ENCODE assay signal across 8 cellular contexts in the genomic region with DNA sequence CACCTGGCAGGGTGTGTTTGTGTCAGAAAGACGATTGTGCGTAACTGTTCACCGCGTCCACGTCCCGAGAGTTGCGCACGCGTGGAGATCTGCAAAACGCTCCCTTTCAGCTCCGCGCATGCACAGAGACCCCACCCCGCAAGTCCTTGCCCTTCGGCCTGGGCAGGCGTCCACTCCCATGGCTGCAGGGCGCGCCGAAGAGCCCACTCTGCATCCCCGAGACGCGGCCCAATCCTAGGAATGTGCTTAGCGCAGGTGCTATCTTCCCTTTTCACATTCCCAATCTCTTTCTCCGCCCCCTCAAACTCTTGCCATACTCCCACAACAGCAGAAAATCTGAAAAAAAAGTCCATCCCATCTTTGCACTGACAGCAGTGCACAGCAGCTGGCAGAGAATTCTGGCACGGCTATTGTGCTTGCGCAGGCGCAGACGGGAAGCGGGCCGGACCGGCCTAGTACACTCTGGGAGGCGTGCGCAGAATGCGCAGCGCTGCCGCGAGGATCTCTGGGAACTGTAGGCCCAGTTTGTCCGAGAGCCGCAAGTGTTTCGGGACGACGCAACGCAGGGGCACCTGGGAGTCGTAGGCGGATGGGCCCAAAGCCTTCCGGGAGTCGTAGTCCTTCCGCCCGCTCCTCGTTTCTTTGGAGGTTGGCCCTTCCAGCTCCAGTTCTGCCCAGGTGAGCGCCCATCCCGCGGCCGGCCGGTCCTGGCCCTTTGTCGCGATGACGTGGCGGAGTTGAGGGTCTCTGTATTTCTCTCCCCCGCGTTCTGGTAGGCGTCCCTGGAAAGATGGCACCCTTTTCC. TPM values are rescaled to one million over a fixed set of nuclear protein-coding genes. Genes with fewer than 3 reads are reported as not detected.
DNase-seq lines count a peak whose midpoint lies in the region; ATAC-seq and TF ChIP-seq lines count a peak whose summit lies in the region.

No MANE protein-coding gene starts in this region.

- H3K27me3 ChIP-seq in DND-41 (ENCODE audit: insufficient read depth, low read length, poor library complexity), result no peaks in the 10 kb centered on the region
- H3K27me3 ChIP-seq in GM23338 (ENCODE audit: insufficient read depth), result peaks cover 3% of the 10 kb centered on the region; the same call in 1 of the 2 replicates

- H3K36me3 Mint-ChIP-seq in GM23338 (ENCODE audit: low read depth), result peaks cover 7% of the 10 kb centered on the region
- H3K36me3 Mint-ChIP-seq in naive thymus-derived CD8-positive, alpha-beta T cell, result peaks cover 0 to 15% (median 9%) of the 10 kb centered on the region in 3 donors
- peaks cover 18 to 26% of the 10 kb centered on the region in 2 donors for H3K36me3 Mint-ChIP-seq in stimulated activated naive B cell treated with anti-CD40 and anti-IgM and Interleukin-4, amounts not matched to agents 10 μg/mL and 1 μg/mL and 100 μg/mL, for 72 hours

- no peaks in the 10 kb centered on the region for H3F3A ChIP-seq in GM23338 (replicated peaks; ENCODE audit: low read depth)

- no peaks in the 10 kb centered on the region for H3K79me2 ChIP-seq in DND-41 (ENCODE audit: insufficient read depth, low read length)
- no peaks in the 10 kb centered on the region for H3K79me2 ChIP-seq in GM23338 (replicated peaks; ENCODE audit: insufficient read depth)

- H3K27me3 Mint-ChIP-seq in GM23338 (ENCODE audit: insufficient read depth, low read depth, poor library complexity), result peaks cover 14% of the 10 kb centered on the region
- peaks cover 4 to 24% (median 11%) of the 10 kb centered on the region in 5 donors for H3K27me3 Mint-ChIP-seq in naive thymus-derived CD8-positive, alpha-beta T cell
- H3K27me3 Mint-ChIP-seq in stimulated activated naive B cell treated with anti-CD40 and anti-IgM and Interleukin-4, amounts not matched to agents 10 μg/mL and 1 μg/mL and 100 μg/mL, for 72 hours, result peaks cover 0 to 5% of the 10 kb centered on the region in 2 donors

- DNase-seq in DND-41 (peak; percentile 89), GM23338 (ENCODE audit: low spot score) (peak; percentile 99), Kasumi-1 (lab: John Stamatoyannopoulos, UW) (peak; percentile 95 to 97), RWPE1 (ENCODE audit: low spot score) (peak; percentile 96), fibroblast of peridontal ligament (ENCODE audit: extremely low read depth) (peak; percentile 96)
- DNase-seq in activated T-helper 9 cell treated with anti-CD3 and anti-CD28 coated beads, Interleukin-2, amount 50 U/mL, for 16 hours (ENCODE audit: low read depth), result peak; percentile 94
- DNase-seq in naive thymus-derived CD8-positive, alpha-beta T cell, result peak; percentile 88 to 97 (median 92)
- peak; percentile 97 for DNase-seq in stimulated activated naive B cell treated with anti-CD40 and anti-IgM and Interleukin-4, amounts not matched to agents 10 μg/mL and 1 μg/mL and 100 μg/mL, for 72 hours

- H3K36me3 ChIP-seq in DND-41 (ENCODE audit: insufficient read depth, low read length) (no peaks in the 10 kb centered on the region), GM23338 (ENCODE audit: insufficient read depth) (no peaks in the 10 kb centered on the region)

- CTCF ChIA-PET in RWPE1 (lab: Yijun Ruan, JAX), result interaction anchor here (0.6 to 1.0 kb wide), 5 partner anchors 23 to 255 kb away, joined by 3 to 5 read pairs (median 3); a partner anchor contains a TSS

- H4K20me1 ChIP-seq in DND-41 (ENCODE audit: insufficient read depth, low read length), result no peaks in the 10 kb centered on the region
- no peaks in the 10 kb centered on the region for H4K20me1 ChIP-seq in GM23338 (replicated peaks; ENCODE audit: insufficient read depth)

- H3K4me2 ChIP-seq in DND-41 (ENCODE audit: insufficient read depth, low read length) (peak overlapping the region; percentile 84), GM23338 (peak overlapping the region; percentile 88)

- H2AFZ ChIP-seq in DND-41 (ENCODE audit: low read depth, low read length) (peak overlapping the region; percentile 80), GM23338 (peak overlapping the region; percentile 100)

- POLR2A ChIA-PET in RWPE1 (lab: Yijun Ruan, JAX; ENCODE audit: low non-redundant PET), result no interaction called here
- POLR2A ChIA-PET in naive thymus-derived CD8-positive, alpha-beta T cell (lab: Charles Lee), result interaction anchor here (0.5 to 2.4 kb wide), 2 partner anchors 110 to 1097 kb away, joined by 3 to 6 read pairs; no protein-coding TSS in a partner anchor

- H3K9ac ChIP-seq in DND-41 (ENCODE audit: low read depth, low read length), result peak overlapping the region; percentile 60

- H3K4me1 Mint-ChIP-seq in GM23338, result peaks cover 10% of the 10 kb centered on the region
- H3K4me1 Mint-ChIP-seq in naive thymus-derived CD8-positive, alpha-beta T cell, result peaks cover 24 to 31% (median 25%) of the 10 kb centered on the region in 4 donors
- peaks cover 31 to 57% of the 10 kb centered on the region in 2 donors for H3K4me1 Mint-ChIP-seq in stimulated activated naive B cell treated with anti-CD40 and anti-IgM and Interleukin-4, amounts not matched to agents 10 μg/mL and 1 μg/mL and 100 μg/mL, for 72 hours

- peak overlapping the region; percentile 91 for H3K4me3 Mint-ChIP-seq in GM23338
- H3K4me3 Mint-ChIP-seq in naive thymus-derived CD8-positive, alpha-beta T cell, result peak overlapping the region; percentile 88 to 100 (median 96)
- H3K4me3 Mint-ChIP-seq in stimulated activated naive B cell treated with anti-CD40 and anti-IgM and Interleukin-4, amounts not matched to agents 10 μg/mL and 1 μg/mL and 100 μg/mL, for 72 hours, result peak overlapping the region; percentile 93 to 99

- H3K4me1 ChIP-seq in DND-41 (ENCODE audit: insufficient read depth, low read length) (peaks cover 16% of the 10 kb centered on the region), GM23338 (ENCODE audit: insufficient read depth) (peaks cover 6% of the 10 kb centered on the region; the same call in 1 of the 2 replicates)

- no peak overlapping the region for H3K27ac Mint-ChIP-seq in GM23338
- H3K27ac Mint-ChIP-seq in naive thymus-derived CD8-positive, alpha-beta T cell, result peak overlapping the region; percentile 82 to 96 (median 90)
- H3K27ac Mint-ChIP-seq in stimulated activated naive B cell treated with anti-CD40 and anti-IgM and Interleukin-4, amounts not matched to agents 10 μg/mL and 1 μg/mL and 100 μg/mL, for 72 hours, result peak overlapping the region; percentile 92

- ATAC-seq in DND-41 (ENCODE audit: insufficient read depth, low read depth), result peak; percentile 99
- peak; percentile 99 for ATAC-seq in GM23338
- ATAC-seq in naive thymus-derived CD8-positive, alpha-beta T cell, result peak; percentile 100
- ATAC-seq in stimulated activated naive B cell treated with anti-CD40 and anti-IgM and Interleukin-4, amounts not matched to agents 10 μg/mL and 1 μg/mL and 100 μg/mL, for 72 hours (replicated peaks), result peak; percentile 99 to 100

- H3K4me3 ChIP-seq in DND-41 (ENCODE audit: low read depth in 1 of 2, low read length in 2 of 2) (peak overlapping the region; percentile 41 to 81; a peak in 3 of 4 replicates), GM23338 (peak overlapping the region; percentile 83)

- no peaks in the 10 kb centered on the region for H3K9me2 ChIP-seq in GM23338 (ENCODE audit: insufficient read depth)

- peaks cover 39% of the 10 kb centered on the region for H3K9me3 Mint-ChIP-seq in GM23338
- H3K9me3 Mint-ChIP-seq in naive thymus-derived CD8-positive, alpha-beta T cell, result peaks cover 0 to 22% (median 9%) of the 10 kb centered on the region in 9 donors
- H3K9me3 Mint-ChIP-seq in stimulated activated naive B cell treated with anti-CD40 and anti-IgM and Interleukin-4, amounts not matched to agents 10 μg/mL and 1 μg/mL and 100 μg/mL, for 72 hours, result peaks cover 0 to 2% of the 10 kb centered on the region in 2 donors

- TF ChIP-seq CTCF in DND-41 (IDR thresholded peaks at IDR 0.05; ENCODE audit: borderline replicate concordance, extremely low read depth, low read length, poor library complexity, severe bottlenecking), result no peak
- TF ChIP-seq CTCF in GM23338 (conservative IDR thresholded peaks at IDR 0.05; ENCODE audit: low read depth in 2 of 2), result no peak
- TF ChIP-seq CTCF in RWPE1 (conservative IDR thresholded peaks at IDR 0.05; ENCODE audit: low read depth), result no peak

- H3K27ac ChIP-seq in DND-41 (ENCODE audit: low read length), result peak overlapping the region; percentile 51
- no peak overlapping the region for H3K27ac ChIP-seq in GM23338 (ENCODE audit: low read depth)
- H3K27ac ChIP-seq in RWPE1, result peak overlapping the region; percentile 70

- no peaks in the 10 kb centered on the region for H3K9me3 ChIP-seq in DND-41 (ENCODE audit: insufficient read depth, low read length, severe bottlenecking)

TF ChIP-seq in GM23338, 12 proteins besides CTCF, POLR2A, EP300 and RAD21:
- TF ChIP-seq JUNB (IDR thresholded peaks at IDR 0.05; ENCODE audit: unreplicated experiment) (no peak), EZH2phosphoT487 (IDR thresholded peaks at IDR 0.05; ENCODE audit: unreplicated experiment) (no peak), POLR2AphosphoS5 (IDR thresholded peaks at IDR 0.05; ENCODE audit: low read depth) (peak; percentile 63), CREB1 (CRISPR knock-in tag; IDR thresholded peaks at IDR 0.05; ENCODE audit: low read depth) (peak; percentile 86), ZNF331 (CRISPR knock-in tag; IDR thresholded peaks at IDR 0.05; ENCODE audit: low read depth) (no peak), EZH2 (IDR thresholded peaks at IDR 0.05; ENCODE audit: low read depth, unreplicated experiment) (no peak)
- TF ChIP-seq, protein P1, sequence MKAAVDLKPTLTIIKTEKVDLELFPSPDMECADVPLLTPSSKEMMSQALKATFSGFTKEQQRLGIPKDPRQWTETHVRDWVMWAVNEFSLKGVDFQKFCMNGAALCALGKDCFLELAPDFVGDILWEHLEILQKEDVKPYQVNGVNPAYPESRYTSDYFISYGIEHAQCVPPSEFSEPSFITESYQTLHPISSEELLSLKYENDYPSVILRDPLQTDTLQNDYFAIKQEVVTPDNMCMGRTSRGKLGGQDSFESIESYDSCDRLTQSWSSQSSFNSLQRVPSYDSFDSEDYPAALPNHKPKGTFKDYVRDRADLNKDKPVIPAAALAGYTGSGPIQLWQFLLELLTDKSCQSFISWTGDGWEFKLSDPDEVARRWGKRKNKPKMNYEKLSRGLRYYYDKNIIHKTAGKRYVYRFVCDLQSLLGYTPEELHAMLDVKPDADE (IDR thresholded peaks at IDR 0.05), result peak; percentile 99

RNA-seq across cellular contexts. Expression of a gene that starts 23.1 kb away (rescaled TPM):
- 6.3 and 7.4 TPM in 2 replicates for total RNA-seq in GM23338 (2014; rRNA removed; shearing (Covaris generic))
- 2.3 and 5.8 TPM in 2 replicates for polyA plus RNA-seq in GM23338 (2016; fragmentation: Nextera tagmentation; extraction: Ambion mirVana)
- total RNA-seq in naive thymus-derived CD8-positive, alpha-beta T cell, result 10 to 100 TPM; 17.0 to 21.0 TPM
- polyA plus RNA-seq in naive thymus-derived CD8-positive, alpha-beta T cell, result 1 to 10 TPM; 1.9 to 3.7 (median 2.8) TPM

RNA-seq across cellular contexts. Expression of a gene that starts 36.0 kb away (rescaled TPM):
- total RNA-seq in GM23338 (2014; rRNA removed; shearing (Covaris generic)), result not detected in 2 replicates
- polyA plus RNA-seq in GM23338 (2016; fragmentation: Nextera tagmentation; extraction: Ambion mirVana), result not detected in 2 replicates
- not detected for total RNA-seq in naive thymus-derived CD8-positive, alpha-beta T cell
- not detected for polyA plus RNA-seq in naive thymus-derived CD8-positive, alpha-beta T cell

RNA-seq across cellular contexts. Expression of a gene that starts 52.5 kb away (rescaled TPM):
- not detected in 2 replicates for total RNA-seq in GM23338 (2014; rRNA removed; shearing (Covaris generic))
- polyA plus RNA-seq in GM23338 (2016; fragmentation: Nextera tagmentation; extraction: Ambion mirVana), result 0.10 TPM in 1 of 2 replicates, not detected in the other
- total RNA-seq in naive thymus-derived CD8-positive, alpha-beta T cell, result under 1 TPM; 0.33 to 0.83 TPM
- under 1 TPM in 1 of 3 donors, not detected in 2; 0.07 TPM for polyA plus RNA-seq in naive thymus-derived CD8-positive, alpha-beta T cell
